9 cellular contexts compared by ENCODE assay signal in genomic region chr5:134511796-134512660, GRCh38. TPM values are rescaled to one million over a fixed set of nuclear protein-coding genes. Genes with fewer than 3 reads are reported as not detected.
DNase-seq lines count a peak whose midpoint lies in the region; ATAC-seq, FAIRE-seq and TF ChIP-seq lines count a peak whose summit lies in the region.
"Had no signal": no experiment of that assay in that cellular context is flagged by ENCODE, and none has a peak within 500 bp of the region (broad histone marks: within the 10 kb centered on the region; RNA-seq: fewer than 3 reads in every experiment).

No MANE protein-coding gene starts in this region.

- peak; percentile 57; the same call in 1 of the 2 replicates for TF ChIP-seq RAD21 in HepG2 (CRISPR knock-in tag; IDR thresholded peaks at IDR 0.05)

- TF ChIP-seq CTCF in breast epithelium (IDR thresholded peaks at IDR 0.05) (peak; percentile 28 to 53 (median 38)), HepG2 (CRISPR knock-in tag; IDR thresholded peaks at IDR 0.05) (peak; percentile 77)

- H3K27ac ChIP-seq in breast epithelium (peak overlapping the region; percentile 86 to 91), HepG2 (ENCODE audit: extremely low read length, insufficient read depth, low read length) (peak overlapping the region; percentile 71)

- H3K27ac Mint-ChIP-seq in activated naive CD4-positive, alpha-beta T cell treated with anti-CD3 and anti-CD28 coated beads, Interleukin-2, amount 50 U/mL, for 72 hours: peak overlapping the region; percentile 57 to 86

- H3K4me3 ChIP-seq in breast epithelium (no peak overlapping the region), HepG2 (replicated peaks in 1 of 3; ENCODE audit: insufficient read depth in 1 of 3, low read depth in 2 of 3, low read length in 3 of 3) (peak overlapping the region; percentile 12 to 60 (median 24); a peak in 5 of 6 replicates)

- H3K36me3 Mint-ChIP-seq in activated naive CD4-positive, alpha-beta T cell treated with anti-CD3 and anti-CD28 coated beads, Interleukin-2, amount 50 U/mL, for 72 hours: no peaks in the 10 kb centered on the region

- H3K36me3 ChIP-seq in breast epithelium (no peaks in the 10 kb centered on the region), HepG2 (replicated peaks in 1 of 2; ENCODE audit: control insufficient read depth in 1 of 2, insufficient read depth in 2 of 2, low read length in 2 of 2) (no peaks in the 10 kb centered on the region)

- peak overlapping the region; percentile 62 for H3K9ac ChIP-seq in HepG2 (ENCODE audit: insufficient read depth, low read depth, low read length)

- H3K9me3 Mint-ChIP-seq in activated naive CD4-positive, alpha-beta T cell treated with anti-CD3 and anti-CD28 coated beads, Interleukin-2, amount 50 U/mL, for 72 hours: no peaks in the 10 kb centered on the region

- peaks cover 6% of the 10 kb centered on the region for H3K79me2 ChIP-seq in HepG2 (ENCODE audit: insufficient read depth, low read length)

- FAIRE-seq in HepG2 (lab: Jason Lieb, UNC): peak; percentile 64

- 5% methylated on average over 4 of the region's 7 CpGs for WGBS in HepG2 (ENCODE audit: low lambda C conversion rate)

- peaks cover 0 to 16% of the 10 kb centered on the region in 2 donors for H3K4me1 ChIP-seq in breast epithelium
- H3K4me1 ChIP-seq in HepG2 (ENCODE audit: insufficient read depth, low read length): peaks cover 73% of the 10 kb centered on the region

- H3K9me3 ChIP-seq in breast epithelium (no peaks in the 10 kb centered on the region), HepG2 (ENCODE audit: low read length) (no peaks in the 10 kb centered on the region)

- TF ChIP-seq EP300 in HepG2 (IDR thresholded peaks at IDR 0.05; ENCODE audit: low read depth in 2 of 2, low read length in 2 of 2) (peak in 1 of 2 experiments; percentile 40; a peak in 1 of 4 replicates), HepG2 (CRISPR knock-in tag; IDR thresholded peaks at IDR 0.05; ENCODE audit: borderline replicate concordance) (peak; percentile 59)

- POLR2A ChIA-PET in HepG2 (lab: Yijun Ruan, JAX): interaction anchor here (0.8 to 6.1 kb wide), 17 partner anchors 8 to 286 kb away, joined by 3 to 87 read pairs (median 7); partner anchors contain the start of genes CDKN2AIPNL, JADE2, PPP2CA and SEC24A

- DNase-seq in activated naive CD4-positive, alpha-beta T cell treated with anti-CD3 and anti-CD28 coated beads, Interleukin-2, amount 50 U/mL, for 72 hours (ENCODE audit: low spot score in 2 of 2): no peak
- DNase-seq in activated naive CD4-positive, alpha-beta T cell (lab: John Stamatoyannopoulos, UW): no peak
- peak; percentile 56 to 63 for DNase-seq in breast epithelium (ENCODE audit: low spot score in 2 of 2)
- peak; percentile 74 for DNase-seq in HepG2 (ENCODE audit: low spot score)
- no peak for DNase-seq in NCI-H748 (lab: John Stamatoyannopoulos, UW; ENCODE audit: unreplicated experiment)
- DNase-seq in OCI-M2 (lab: John Stamatoyannopoulos, UW; ENCODE audit: unreplicated experiment): no peak
- no peak for DNase-seq in mesenteric fat pad (ENCODE audit: low spot score)
- DNase-seq: NCI-H2107 had no signal

- peak overlapping the region; percentile 76 for H3K4me2 ChIP-seq in HepG2 (ENCODE audit: low read depth, low read length)

- H3K27me3 ChIP-seq in breast epithelium (no peaks in the 10 kb centered on the region), HepG2 (ENCODE audit: control insufficient read depth in 1 of 2, insufficient read depth in 2 of 2, low read length in 2 of 2) (no peaks in the 10 kb centered on the region)

- ATAC-seq in activated naive CD4-positive, alpha-beta T cell treated with anti-CD3 and anti-CD28 coated beads, Interleukin-2, amount 50 U/mL, for 72 hours: peak in 1 of 2 donors; percentile 9
- peak; percentile 84 for ATAC-seq in HepG2
- ATAC-seq in GM21723 (IDR thresholded peaks at IDR 0.05; ENCODE audit: unreplicated experiment): no peak

- TF ChIP-seq POLR2A in breast epithelium (IDR thresholded peaks at IDR 0.05): no peak
- TF ChIP-seq POLR2A in HepG2 (IDR thresholded peaks at IDR 0.05; ENCODE audit: insufficient read depth in 1 of 2, low read depth in 2 of 2, low read length in 2 of 2): peak in 1 of 2 experiments; percentile 61; a peak in 1 of 4 replicates

- intact Hi-C loops in breast epithelium (cut with DNase I; ENCODE audit: low total_unique reads) (no loop called here), HepG2 (cut with micrococcal nuclease; ENCODE audit: unreplicated experiment) (no loop called here)

- no peaks in the 10 kb centered on the region for H4K20me1 ChIP-seq in HepG2 (ENCODE audit: insufficient read depth, low read length)

- no TSS peak for BruUV-seq in HepG2 (replicated peaks; lab: Mats Ljungman, UMichigan)

- CTCF ChIA-PET in HepG2 (lab: Yijun Ruan, JAX; ENCODE audit: low intra/inter-chr PET ratio, low total read pairs): interaction anchor here (1.0 to 1.5 kb wide), 3 partner anchors 14 to 125 kb away, joined by 3 to 11 read pairs (median 4); partner anchors contain the start of genes CDKN2AIPNL and JADE2

- in situ Hi-C loops in HepG2 (cut with HindIII; ENCODE audit: extremely low pct_ligation_motif_present, low pct_unique_long_range_greater_than_20kb): loop anchor here (5.0 kb wide), 2 partner anchors 45 to 100 kb away; partner anchors contain the start of gene CDKN2AIPNL

- H2AFZ ChIP-seq in HepG2 (ENCODE audit: low read length): no peak overlapping the region

TF ChIP-seq in HepG2, 621 proteins besides CTCF, POLR2A, EP300 and RAD21 (continues in another document):
- TF ChIP-seq ETV5 (CRISPR knock-in tag; IDR thresholded peaks at IDR 0.05; ENCODE audit: borderline replicate concordance) (no peak), ZNF800 (CRISPR knock-in tag; IDR thresholded peaks at IDR 0.05) (no peak), CSRNP1 (CRISPR knock-in tag; IDR thresholded peaks at IDR 0.05) (no peak), FOXK2 (IDR thresholded peaks at IDR 0.05) (no peak), ZNF101 (CRISPR knock-in tag; IDR thresholded peaks at IDR 0.05; ENCODE audit: borderline replicate concordance, low read depth) (no peak), CBX5 (CRISPR knock-in tag; IDR thresholded peaks at IDR 0.05; ENCODE audit: borderline replicate concordance) (peak; percentile 14; the same call in 1 of the 2 replicates)

RNA-seq across cellular contexts. Expression of gene JADE2, which starts 13.4 kb away (rescaled TPM):
- total RNA-seq in activated naive CD4-positive, alpha-beta T cell treated with anti-CD3 and anti-CD28 coated beads, Interleukin-2, amount 50 U/mL, for 72 hours: 10 to 100 TPM; 73.4 to 80.8 TPM
- total RNA-seq in breast epithelium: 10 to 100 TPM; 39.0 to 66.0 (median 61.4) TPM
- 15.1 and 15.6 TPM in 2 replicates for total RNA-seq in HepG2 (2016; rRNA removed; fragmentation: Illumina TruSeq; extraction: Trizol)
- 3.9 and 4.4 TPM in 2 replicates for total RNA-seq in HepG2 (2016; cell fraction: cytosol; rRNA removed; fragmentation: Illumina TruSeq; extraction: Trizol; ENCODE audit: low read depth)
- total RNA-seq in HepG2 (2016; cell fraction: insoluble cytoplasmic fraction; rRNA removed; fragmentation: Illumina TruSeq; extraction: Trizol): 15.7 and 16.4 TPM in 2 replicates
- 9.9 and 14.2 TPM in 2 replicates for total RNA-seq in HepG2 (2016; cell fraction: membrane; rRNA removed; fragmentation: Illumina TruSeq; extraction: Trizol)
- total RNA-seq in HepG2 (2016; cell fraction: nucleus; rRNA removed; fragmentation: Illumina TruSeq; extraction: Trizol): 10.7 and 11.7 TPM in 2 replicates
- polyA plus RNA-seq in HepG2 (2011; rRNA removed): 7.5 and 9.1 TPM in 2 replicates
- 6.2 and 7.4 TPM in 2 replicates for polyA plus RNA-seq in HepG2 (2011; cell fraction: cytosol; rRNA removed)
- 10.9 and 11.6 TPM in 2 replicates for polyA plus RNA-seq in HepG2 (2011; cell fraction: nucleus; rRNA removed)
- 5.4 and 7.6 TPM in 2 replicates for polyA plus RNA-seq in HepG2 (2012)
- polyA plus RNA-seq in HepG2 (2016; cell fraction: cytosol; fragmentation: Illumina TruSeq; extraction: Trizol; ENCODE audit: low read depth): 1.7 and 2.3 TPM in 2 replicates
- polyA plus RNA-seq in HepG2 (2016; cell fraction: insoluble cytoplasmic fraction; fragmentation: Illumina TruSeq; extraction: Trizol; ENCODE audit: low read depth): 10.3 and 12.8 TPM in 2 replicates
- polyA plus RNA-seq in HepG2 (2016; cell fraction: membrane; fragmentation: Illumina TruSeq; extraction: Trizol; ENCODE audit: low read depth): 4.9 and 6.8 TPM in 2 replicates
- polyA plus RNA-seq in HepG2 (2016; cell fraction: nucleus; fragmentation: Illumina TruSeq; extraction: Trizol; ENCODE audit: insufficient read depth, low read depth): 12.5 and 13.5 TPM in 2 replicates
- 17.4 and 97.1 TPM in 2 replicates for polyA minus RNA-seq in HepG2 (2011; rRNA and poly(A)+ RNA removed; ENCODE audit: low replicate concordance)
- 6.2 and 12.3 TPM in 2 replicates for polyA minus RNA-seq in HepG2 (2011; cell fraction: cytosol; rRNA and poly(A)+ RNA removed)
- polyA minus RNA-seq in HepG2 (2011; cell fraction: nucleus; rRNA and poly(A)+ RNA removed): 7.2 and 7.7 TPM in 2 replicates
- 31.6 TPM for total RNA-seq in mesenteric fat pad

Comparison
In these comparisons a context has a peak if more than half of its experiments do, and no peak if none do; other contexts are left out.
1. DNase-seq: peak in breast epithelium (2 of 2) and HepG2 (single experiment); none in activated naive CD4-positive, alpha-beta T cell treated with anti-CD3 and anti-CD28 coated beads, Interleukin-2, amount 50 U/mL, for 72 hours (0 of 2), activated naive CD4-positive, alpha-beta T cell (0 of 4), NCI-H748 (single experiment), OCI-M2 (single experiment) and mesenteric fat pad (single experiment).
2. H3K4me3 ChIP-seq: peak in HepG2 (3 of 3); none in breast epithelium (0 of 3).